ENCODE assay signal across 33 cellular contexts in the genomic region with DNA sequence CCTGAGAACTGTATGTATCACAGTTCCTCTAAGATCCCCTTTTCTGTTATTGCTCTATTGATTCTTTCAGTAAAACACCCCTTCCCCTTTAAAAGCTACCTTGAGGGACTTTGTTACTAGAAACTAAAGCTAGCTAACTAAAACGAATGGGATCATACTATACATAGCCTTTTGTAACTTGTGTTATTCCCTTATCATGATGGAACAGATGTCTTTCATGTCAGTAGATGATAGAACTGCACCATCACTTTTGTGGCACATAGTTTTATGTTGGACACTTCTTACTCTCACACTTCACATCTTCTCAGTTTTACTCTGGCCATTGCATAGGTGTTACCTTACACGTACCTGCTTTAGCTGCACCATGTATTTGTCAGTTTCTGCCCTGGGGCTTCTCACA.
"Had no signal": no experiment of that assay in that cellular context is flagged by ENCODE, and none has a peak within 500 bp of the region (broad histone marks: within the 10 kb centered on the region; RNA-seq: fewer than 3 reads in every experiment).

No MANE protein-coding gene starts in this region.

- H3K4me3 ChIP-seq: adrenal gland, cardiac muscle cell had no signal

- H3K4me1 ChIP-seq: adrenal gland had no signal

- H3K9me3 ChIP-seq: adrenal gland had no signal

- FAIRE-seq: bronchial epithelial cell, TTC549 had no signal

- DNase-seq: activated B cell treated with CpG ODN at 0.5 μM for 24 hours; activated CD4-positive, alpha-beta memory T cell treated with anti-CD3 and anti-CD28 coated beads for 36 hours; activated CD4-positive, alpha-beta T cell treated with anti-CD3 and anti-CD28 coated beads for 4 hours; activated CD4-positive, alpha-beta T cell treated with anti-CD3 and anti-CD28 coated beads, Interleukin-2, amount 10 ng/mL, durations not matched to agents 24 days and 14 days; activated CD4-positive, alpha-beta T cell treated with anti-CD3 and anti-CD28 coated beads, Interleukin-2, amount 50 U/mL, for 1 hour; activated CD4-positive, alpha-beta T cell treated with anti-CD3 and anti-CD28 coated beads, Interleukin-2, amount 50 U/mL, for 4 hours; activated CD4-positive, CD25-positive, alpha-beta regulatory T cell treated with anti-CD3 and anti-CD28 coated beads, Interleukin-2, amount 50 U/mL, for 72 hours; activated CD8-positive, alpha-beta memory T cell treated with anti-CD3 and anti-CD28 coated beads, Interleukin-2, amount 50 U/mL, for 4 hours; activated CD8-positive, alpha-beta T cell treated with anti-CD3 and anti-CD28 coated beads for 36 hours; activated effector memory CD4-positive, alpha-beta T cell treated with anti-CD3 and anti-CD28 coated beads, Interleukin-2, amount 50 U/mL, for 16 hours; activated gamma-delta T cell treated with Interleukin-2 at 50 U/mL for 16 hours; activated naive CD4-positive, alpha-beta T cell; activated naive CD4-positive, alpha-beta T cell treated with anti-CD3 and anti-CD28 coated beads for 36 hours; activated naive CD4-positive, alpha-beta T cell treated with anti-CD3 and anti-CD28 coated beads, Interleukin-2, amount 50 U/mL, for 16 hours; activated naive CD8-positive, alpha-beta T cell treated with anti-CD3 and anti-CD28 coated beads for 36 hours; activated T-cell treated with anti-CD3 and anti-CD28 coated beads for 4 hours; activated T-cell treated with anti-CD3 and anti-CD28 coated beads, Interleukin-2, amount 50 U/mL, for 1 hour; activated T-cell treated with anti-CD3 and anti-CD28 coated beads, Interleukin-2, amount 50 U/mL, for 4 hours; activated T-cell treated with anti-CD3 and anti-CD28 coated beads, Interleukin-2, amount 50 U/mL, for 72 hours; adrenal gland; amniotic stem cell; aorta; caudate nucleus; cerebellar nuclear complex; T-helper 1 cell; T-helper 2 cell; T-helper 9 cell had no signal

- H3K36me3 ChIP-seq: adrenal gland, cardiac muscle cell had no signal

- ATAC-seq: activated CD8-positive, alpha-beta T cell treated with anti-CD3 and anti-CD28 coated beads for 36 hours; activated naive CD4-positive, alpha-beta T cell treated with anti-CD3 and anti-CD28 coated beads, Interleukin-2, amount 50 U/mL, for 72 hours; activated T-cell treated with anti-CD3 and anti-CD28 coated beads, Interleukin-2, amount 50 U/mL, for 4 hours; activated T-cell treated with anti-CD3 and anti-CD28 coated beads, Interleukin-2, amount 50 U/mL, for 72 hours; activated T-helper 17 cell treated with anti-CD3 and anti-CD28 coated beads, Interleukin-2, amount 50 U/mL, for 72 hours had no signal

- H3K27me3 ChIP-seq: adrenal gland, cardiac muscle cell had no signal

- H3K27ac ChIP-seq: adrenal gland, cardiac muscle cell, VCaP had no signal
